1 cellular context compared by ENCODE assay signal in genomic region chr6:31585531-31585930, GRCh38.
TF ChIP-seq lines count a peak whose summit lies in the region.

No MANE protein-coding gene starts in this region.

TF ChIP-seq in IMR-90, 13 proteins besides CTCF, POLR2A, EP300 and RAD21:
- TF ChIP-seq MAFK (IDR thresholded peaks at IDR 0.05; ENCODE audit: low read depth, low read length) = no peak
- no peak for TF ChIP-seq FOS (IDR thresholded peaks at IDR 0.05; ENCODE audit: low read depth, low read length)
- no peak for TF ChIP-seq BHLHE40 (IDR thresholded peaks at IDR 0.05; ENCODE audit: low read depth, low read length)
- no peak for TF ChIP-seq RCOR1 (IDR thresholded peaks at IDR 0.05; ENCODE audit: insufficient replicate concordance, low read length)
- no peak for TF ChIP-seq SMC3 (IDR thresholded peaks at IDR 0.05; ENCODE audit: low read depth, low read length)
- no peak for TF ChIP-seq NFE2L2 (IDR thresholded peaks at IDR 0.05; ENCODE audit: low read depth, low read length)
- TF ChIP-seq USF2 (IDR thresholded peaks at IDR 0.05; ENCODE audit: low read depth, low read length) = no peak
- no peak for TF ChIP-seq RFX5 (IDR thresholded peaks at IDR 0.05; ENCODE audit: low read depth, low read length)
- no peak for TF ChIP-seq ELK1 (IDR thresholded peaks at IDR 0.05; ENCODE audit: borderline replicate concordance, low read depth, low read length)
- TF ChIP-seq CHD1 (IDR thresholded peaks at IDR 0.05; ENCODE audit: low read depth, low read length) = no peak
- no peak for TF ChIP-seq MAZ (IDR thresholded peaks at IDR 0.05; ENCODE audit: borderline replicate concordance, low read depth, low read length)
- no peak for TF ChIP-seq CEBPB (IDR thresholded peaks at IDR 0.05; ENCODE audit: low read depth, low read length)
- no peak for TF ChIP-seq MXI1 (IDR thresholded peaks at IDR 0.05; ENCODE audit: borderline replicate concordance, low read depth, low read length)
